In the genomic region with DNA sequence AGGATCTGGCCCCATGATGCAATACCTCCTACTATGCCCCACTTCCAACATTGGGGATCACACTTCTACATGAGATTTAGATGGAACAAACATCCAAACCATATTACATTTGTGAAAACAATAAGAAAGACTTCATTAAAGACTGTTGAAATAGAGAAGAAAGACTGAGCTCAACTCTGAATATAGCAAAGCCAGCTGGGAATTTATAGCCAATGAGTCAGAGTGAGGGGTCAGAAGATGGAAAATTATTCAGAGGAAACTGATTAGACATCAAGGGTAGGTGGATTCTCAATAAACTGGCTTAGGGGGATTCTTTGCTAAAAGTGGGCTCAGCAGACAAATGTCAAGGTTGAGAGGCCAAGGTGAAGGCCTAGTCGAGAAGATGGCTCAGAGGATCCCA, we compare ENCODE assay signal across 27 cellular contexts.
"Had no signal": no experiment of that assay in that cellular context is flagged by ENCODE, and none has a peak within 500 bp of the region (broad histone marks: within the 10 kb centered on the region; RNA-seq: fewer than 3 reads in every experiment).

No MANE protein-coding gene starts in this region.

- H3K4me1 ChIP-seq: colonic mucosa, neural progenitor cell, parathyroid adenoma, upper lobe of right lung, uterus had no signal

- H3K27ac ChIP-seq: colonic mucosa, lower lobe of right lung, neural progenitor cell, parathyroid adenoma, suprapubic skin, transverse colon, upper lobe of right lung, uterus had no signal

- H3K27me3 ChIP-seq: colonic mucosa, esophagus squamous epithelium, neural progenitor cell, suprapubic skin, transverse colon, upper lobe of right lung, uterus had no signal

- H3K4me2 ChIP-seq: neural progenitor cell had no signal

- H3K36me3 Mint-ChIP-seq: immature natural killer cell; memory B cell; naive thymus-derived CD4-positive, alpha-beta T cell; neural progenitor cell; stimulated activated memory B cell treated with anti-CD40 and anti-IgM and Interleukin-4, amounts not matched to agents 10 μg/mL and 1 μg/mL and 100 μg/mL, for 72 hours had no signal

- ATAC-seq: left ventricle myocardium superior; lower lobe of right lung; naive thymus-derived CD4-positive, alpha-beta T cell; sciatic nerve; stimulated activated memory B cell treated with anti-CD40 and anti-IgM and Interleukin-4, amounts not matched to agents 10 μg/mL and 1 μg/mL and 100 μg/mL, for 72 hours; stimulated activated naive CD8-positive, alpha-beta T cell treated with anti-CD3 and anti-CD28 coated beads, Interleukin-15, amount 100 ng/mL, for 72 hours; upper lobe of right lung had no signal

- H3K9me3 ChIP-seq: colonic mucosa, esophagus squamous epithelium, lower lobe of right lung, suprapubic skin, transverse colon, upper lobe of right lung, uterus had no signal

- H3K4me1 Mint-ChIP-seq: nephron had no signal

- DNase-seq: colonic mucosa; effector CD8-positive, alpha-beta T cell; endodermal cell; erythroblast; esophagus squamous epithelium; hypothalamus; immature natural killer cell; left ventricle myocardium superior; lower lobe of right lung; naive thymus-derived CD4-positive, alpha-beta T cell; stimulated activated CD4-positive, alpha-beta T cell treated with anti-CD3 and anti-CD28 coated beads, Interleukin-2, amount 100 ng/mL, for 24 hours; stimulated activated CD4-positive, alpha-beta T cell treated with anti-CD3 and anti-CD28 coated beads, Interleukin-4, amount 100 ng/mL, for 4 hours; stimulated activated naive CD8-positive, alpha-beta T cell treated with anti-CD3 and anti-CD28 coated beads, Interleukin-15, amount 100 ng/mL, for 72 hours; transverse colon; upper lobe of right lung; uterus had no signal

- H3K4me3 Mint-ChIP-seq: dendritic cell treated with granulocyte-macrophage colony-stimulating factor and Interleukin-4, amounts not matched to agents 40 ng/mL and 50 ng/mL, for 4 days; endodermal cell; immature natural killer cell; memory B cell; naive thymus-derived CD4-positive, alpha-beta T cell; nephron; neural progenitor cell; stimulated activated memory B cell treated with anti-CD40 and anti-IgM and Interleukin-4, amounts not matched to agents 10 μg/mL and 1 μg/mL and 100 μg/mL, for 72 hours; stimulated activated naive CD8-positive, alpha-beta T cell treated with anti-CD3 and anti-CD28 coated beads, Interleukin-15, amount 100 ng/mL, for 72 hours had no signal

- H3K27ac Mint-ChIP-seq: dendritic cell treated with granulocyte-macrophage colony-stimulating factor and Interleukin-4, amounts not matched to agents 40 ng/mL and 50 ng/mL, for 4 days; endodermal cell; immature natural killer cell; memory B cell; naive thymus-derived CD4-positive, alpha-beta T cell; nephron; neural progenitor cell; progenitor cell of endocrine pancreas; stimulated activated memory B cell treated with anti-CD40 and anti-IgM and Interleukin-4, amounts not matched to agents 10 μg/mL and 1 μg/mL and 100 μg/mL, for 72 hours; stimulated activated naive CD8-positive, alpha-beta T cell treated with anti-CD3 and anti-CD28 coated beads, Interleukin-15, amount 100 ng/mL, for 72 hours had no signal

- H3K27me3 Mint-ChIP-seq: progenitor cell of endocrine pancreas; stimulated activated memory B cell treated with anti-CD40 and anti-IgM and Interleukin-4, amounts not matched to agents 10 μg/mL and 1 μg/mL and 100 μg/mL, for 72 hours; stimulated activated naive CD8-positive, alpha-beta T cell treated with anti-CD3 and anti-CD28 coated beads, Interleukin-15, amount 100 ng/mL, for 72 hours had no signal

- H3K79me2 ChIP-seq: parathyroid adenoma had no signal

- FAIRE-seq: frontal cortex, keratinocyte had no signal

- H3K9ac ChIP-seq: neural progenitor cell, parathyroid adenoma had no signal

- H3K9me3 Mint-ChIP-seq: dendritic cell treated with granulocyte-macrophage colony-stimulating factor and Interleukin-4, amounts not matched to agents 40 ng/mL and 50 ng/mL, for 4 days; endodermal cell; immature natural killer cell; memory B cell; nephron; neural progenitor cell; stimulated activated memory B cell treated with anti-CD40 and anti-IgM and Interleukin-4, amounts not matched to agents 10 μg/mL and 1 μg/mL and 100 μg/mL, for 72 hours; stimulated activated naive CD8-positive, alpha-beta T cell treated with anti-CD3 and anti-CD28 coated beads, Interleukin-15, amount 100 ng/mL, for 72 hours had no signal

- H3K36me3 ChIP-seq: colonic mucosa, esophagus squamous epithelium, lower lobe of right lung, neural progenitor cell, suprapubic skin, transverse colon, upper lobe of right lung, uterus had no signal

- H3K4me3 ChIP-seq: colonic mucosa, esophagus squamous epithelium, lower lobe of right lung, neural progenitor cell, suprapubic skin, transverse colon, upper lobe of right lung, uterus had no signal

- H2AFZ ChIP-seq: neural progenitor cell, parathyroid adenoma had no signal
